Comparison of ENCODE assay signal across 1 cellular context in the genomic region with DNA sequence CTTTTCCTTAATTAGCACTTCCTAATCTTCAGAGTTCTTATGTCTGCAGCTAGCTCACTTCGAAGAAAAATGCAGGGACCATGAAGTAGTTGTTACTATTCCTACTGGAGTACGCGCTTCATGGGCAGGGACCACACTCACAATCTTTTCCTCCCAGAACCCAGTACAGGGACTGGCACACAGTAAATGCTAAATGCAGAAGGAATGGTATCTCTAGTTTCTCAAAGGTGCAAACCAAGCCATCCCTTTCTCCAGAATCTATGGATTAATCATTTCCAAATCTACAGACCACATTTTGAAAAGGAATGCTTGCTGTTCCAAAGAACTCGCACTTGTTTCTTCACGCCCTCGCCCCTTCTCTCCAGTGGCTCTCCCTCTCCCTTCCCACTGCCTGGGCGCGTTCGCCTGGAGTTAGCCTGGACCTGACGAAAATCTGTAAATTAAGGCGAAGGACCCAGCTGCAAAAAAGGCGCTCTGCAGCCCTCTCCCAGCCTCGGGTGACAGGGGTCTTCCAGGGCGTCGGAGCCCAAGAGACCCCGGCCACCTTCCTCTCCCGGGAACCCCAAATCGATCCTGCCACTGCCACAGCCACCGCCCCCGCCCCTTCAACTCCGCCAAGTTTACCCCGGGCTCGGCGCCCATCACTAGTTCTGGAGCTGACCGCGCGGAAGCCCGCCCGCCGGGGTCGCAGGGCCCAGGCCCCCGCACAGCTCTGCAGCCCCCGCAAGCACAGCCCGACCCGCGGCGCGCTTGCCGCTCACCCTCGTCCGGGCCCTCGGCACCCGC.
TF ChIP-seq lines count a peak whose summit lies in the region.

No MANE protein-coding gene starts in this region.

TF ChIP-seq in K562, 482 proteins besides CTCF, POLR2A, EP300 and RAD21 (continued from another document and continues in another):
- TF ChIP-seq TGIF2 (CRISPR knock-in tag; IDR thresholded peaks at IDR 0.05) (peak; percentile 96; the same call in 1 of the 2 replicates), RBM14 (IDR thresholded peaks at IDR 0.05; ENCODE audit: borderline replicate concordance, insufficient read depth, low read depth, low read length) (0 out of 2 replicates have a peak, but pooled peaks have one; percentile 89), ZNF778 (CRISPR knock-in tag; IDR thresholded peaks at IDR 0.05) (no peak), ZNF644 (tag; IDR thresholded peaks at IDR 0.05; ENCODE audit: low read depth) (no peak; the same call in 1 of the 2 replicates), BRD4 (IDR thresholded peaks at IDR 0.05) (peak; percentile 93), ZNF165 (CRISPR knock-in tag; IDR thresholded peaks at IDR 0.05; ENCODE audit: borderline replicate concordance) (no peak), ZBED1 (IDR thresholded peaks at IDR 0.05) (0 out of 2 replicates have a peak, but pooled peaks have one; percentile 19), ZNF274 (IDR thresholded peaks at IDR 0.05; ENCODE audit: borderline replicate concordance, low read depth, low read length) (0 out of 2 replicates have a peak, but pooled peaks have one; percentile 12), KDM4B (IDR thresholded peaks at IDR 0.05; ENCODE audit: borderline replicate concordance in 2 of 2, low read depth in 1 of 2) (no peak), PRMT5 (CRISPR knock-in tag; IDR thresholded peaks at IDR 0.05) (no peak), SMARCB1 (IDR thresholded peaks at IDR 0.05; ENCODE audit: insufficient read length, low read depth) (no peak), ZKSCAN1 (IDR thresholded peaks at IDR 0.05; ENCODE audit: low read depth, low read length) (no peak), ZNF224 (CRISPR knock-in tag; IDR thresholded peaks at IDR 0.05) (peak; percentile 80; the same call in 1 of the 2 replicates), OTX1 (CRISPR knock-in tag; IDR thresholded peaks at IDR 0.05) (no peak), TAF9B (IDR thresholded peaks at IDR 0.05; ENCODE audit: partially characterized antibody) (peak; percentile 41), SMAD3 (CRISPR knock-in tag; conservative IDR thresholded peaks at IDR 0.05) (no peak), EZH2 (IDR thresholded peaks at IDR 0.05; ENCODE audit: borderline replicate concordance, low read depth, low read length) (no peak), ADNP (tag; IDR thresholded peaks at IDR 0.05) (no peak), HDAC8 (tag; IDR thresholded peaks at IDR 0.05) (no peak), SAFB2 (IDR thresholded peaks at IDR 0.05; ENCODE audit: borderline replicate concordance, low read depth, low read length, severe bottlenecking) (no peak), ZNF121 (CRISPR knock-in tag; conservative IDR thresholded peaks at IDR 0.05) (peak; percentile 43; the same call in 1 of the 2 replicates), FOXP1 (CRISPR knock-in tag; IDR thresholded peaks at IDR 0.05) (peak; percentile 9; the same call in 1 of the 2 replicates), ZNF766 (CRISPR knock-in tag; conservative IDR thresholded peaks at IDR 0.05) (0 out of 2 replicates have a peak, but pooled peaks have one; percentile 35), MECOM (CRISPR knock-in tag; IDR thresholded peaks at IDR 0.05) (no peak), ZNF282 (CRISPR knock-in tag; IDR thresholded peaks at IDR 0.05) (peak; percentile 82; the same call in 1 of the 2 replicates), ZSCAN29 (IDR thresholded peaks at IDR 0.05) (0 out of 2 replicates have a peak, but pooled peaks have one; percentile 48), SMAD1 (IDR thresholded peaks at IDR 0.05; ENCODE audit: low read depth, low read length, partially characterized antibody) (no peak), ZC3H11A (IDR thresholded peaks at IDR 0.05; ENCODE audit: low read depth, low read length) (no peak), ZNF589 (CRISPR knock-in tag; IDR thresholded peaks at IDR 0.05; ENCODE audit: low read depth) (no peak), POLR2H (tag; IDR thresholded peaks at IDR 0.05; ENCODE audit: low read depth) (no peak), ETV6 (IDR thresholded peaks at IDR 0.05; ENCODE audit: borderline replicate concordance in 1 of 2, low read depth in 2 of 2, low read length in 1 of 2) (no peak), ETV6 (CRISPR knock-in tag; IDR thresholded peaks at IDR 0.05; ENCODE audit: borderline replicate concordance) (peak; percentile 81; the same call in 1 of the 2 replicates), ZNF212 (CRISPR knock-in tag; IDR thresholded peaks at IDR 0.05) (no peak), GTF2E2 (tag; IDR thresholded peaks at IDR 0.05) (peak; percentile 64; the same call in 1 of the 2 replicates), BRCA1 (IDR thresholded peaks at IDR 0.05) (no peak), BRCA1 (CRISPR knock-in tag; IDR thresholded peaks at IDR 0.05) (peak; percentile 91; the same call in 1 of the 2 replicates)
- TF ChIP-seq, protein P1, sequence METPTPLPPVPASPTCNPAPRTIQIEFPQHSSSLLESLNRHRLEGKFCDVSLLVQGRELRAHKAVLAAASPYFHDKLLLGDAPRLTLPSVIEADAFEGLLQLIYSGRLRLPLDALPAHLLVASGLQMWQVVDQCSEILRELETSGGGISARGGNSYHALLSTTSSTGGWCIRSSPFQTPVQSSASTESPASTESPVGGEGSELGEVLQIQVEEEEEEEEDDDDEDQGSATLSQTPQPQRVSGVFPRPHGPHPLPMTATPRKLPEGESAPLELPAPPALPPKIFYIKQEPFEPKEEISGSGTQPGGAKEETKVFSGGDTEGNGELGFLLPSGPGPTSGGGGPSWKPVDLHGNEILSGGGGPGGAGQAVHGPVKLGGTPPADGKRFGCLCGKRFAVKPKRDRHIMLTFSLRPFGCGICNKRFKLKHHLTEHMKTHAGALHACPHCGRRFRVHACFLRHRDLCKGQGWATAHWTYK (CRISPR knock-in tag; IDR thresholded peaks at IDR 0.05): peak; percentile 70; the same call in 1 of the 2 replicates
- TF ChIP-seq, protein P2, sequence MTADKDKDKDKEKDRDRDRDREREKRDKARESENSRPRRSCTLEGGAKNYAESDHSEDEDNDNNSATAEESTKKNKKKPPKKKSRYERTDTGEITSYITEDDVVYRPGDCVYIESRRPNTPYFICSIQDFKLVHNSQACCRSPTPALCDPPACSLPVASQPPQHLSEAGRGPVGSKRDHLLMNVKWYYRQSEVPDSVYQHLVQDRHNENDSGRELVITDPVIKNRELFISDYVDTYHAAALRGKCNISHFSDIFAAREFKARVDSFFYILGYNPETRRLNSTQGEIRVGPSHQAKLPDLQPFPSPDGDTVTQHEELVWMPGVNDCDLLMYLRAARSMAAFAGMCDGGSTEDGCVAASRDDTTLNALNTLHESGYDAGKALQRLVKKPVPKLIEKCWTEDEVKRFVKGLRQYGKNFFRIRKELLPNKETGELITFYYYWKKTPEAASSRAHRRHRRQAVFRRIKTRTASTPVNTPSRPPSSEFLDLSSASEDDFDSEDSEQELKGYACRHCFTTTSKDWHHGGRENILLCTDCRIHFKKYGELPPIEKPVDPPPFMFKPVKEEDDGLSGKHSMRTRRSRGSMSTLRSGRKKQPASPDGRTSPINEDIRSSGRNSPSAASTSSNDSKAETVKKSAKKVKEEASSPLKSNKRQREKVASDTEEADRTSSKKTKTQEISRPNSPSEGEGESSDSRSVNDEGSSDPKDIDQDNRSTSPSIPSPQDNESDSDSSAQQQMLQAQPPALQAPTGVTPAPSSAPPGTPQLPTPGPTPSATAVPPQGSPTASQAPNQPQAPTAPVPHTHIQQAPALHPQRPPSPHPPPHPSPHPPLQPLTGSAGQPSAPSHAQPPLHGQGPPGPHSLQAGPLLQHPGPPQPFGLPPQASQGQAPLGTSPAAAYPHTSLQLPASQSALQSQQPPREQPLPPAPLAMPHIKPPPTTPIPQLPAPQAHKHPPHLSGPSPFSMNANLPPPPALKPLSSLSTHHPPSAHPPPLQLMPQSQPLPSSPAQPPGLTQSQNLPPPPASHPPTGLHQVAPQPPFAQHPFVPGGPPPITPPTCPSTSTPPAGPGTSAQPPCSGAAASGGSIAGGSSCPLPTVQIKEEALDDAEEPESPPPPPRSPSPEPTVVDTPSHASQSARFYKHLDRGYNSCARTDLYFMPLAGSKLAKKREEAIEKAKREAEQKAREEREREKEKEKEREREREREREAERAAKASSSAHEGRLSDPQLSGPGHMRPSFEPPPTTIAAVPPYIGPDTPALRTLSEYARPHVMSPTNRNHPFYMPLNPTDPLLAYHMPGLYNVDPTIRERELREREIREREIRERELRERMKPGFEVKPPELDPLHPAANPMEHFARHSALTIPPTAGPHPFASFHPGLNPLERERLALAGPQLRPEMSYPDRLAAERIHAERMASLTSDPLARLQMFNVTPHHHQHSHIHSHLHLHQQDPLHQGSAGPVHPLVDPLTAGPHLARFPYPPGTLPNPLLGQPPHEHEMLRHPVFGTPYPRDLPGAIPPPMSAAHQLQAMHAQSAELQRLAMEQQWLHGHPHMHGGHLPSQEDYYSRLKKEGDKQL (CRISPR knock-in tag; IDR thresholded peaks at IDR 0.05; ENCODE audit: borderline replicate concordance): peak; percentile 96; the same call in 1 of the 2 replicates
- TF ChIP-seq, protein P3, sequence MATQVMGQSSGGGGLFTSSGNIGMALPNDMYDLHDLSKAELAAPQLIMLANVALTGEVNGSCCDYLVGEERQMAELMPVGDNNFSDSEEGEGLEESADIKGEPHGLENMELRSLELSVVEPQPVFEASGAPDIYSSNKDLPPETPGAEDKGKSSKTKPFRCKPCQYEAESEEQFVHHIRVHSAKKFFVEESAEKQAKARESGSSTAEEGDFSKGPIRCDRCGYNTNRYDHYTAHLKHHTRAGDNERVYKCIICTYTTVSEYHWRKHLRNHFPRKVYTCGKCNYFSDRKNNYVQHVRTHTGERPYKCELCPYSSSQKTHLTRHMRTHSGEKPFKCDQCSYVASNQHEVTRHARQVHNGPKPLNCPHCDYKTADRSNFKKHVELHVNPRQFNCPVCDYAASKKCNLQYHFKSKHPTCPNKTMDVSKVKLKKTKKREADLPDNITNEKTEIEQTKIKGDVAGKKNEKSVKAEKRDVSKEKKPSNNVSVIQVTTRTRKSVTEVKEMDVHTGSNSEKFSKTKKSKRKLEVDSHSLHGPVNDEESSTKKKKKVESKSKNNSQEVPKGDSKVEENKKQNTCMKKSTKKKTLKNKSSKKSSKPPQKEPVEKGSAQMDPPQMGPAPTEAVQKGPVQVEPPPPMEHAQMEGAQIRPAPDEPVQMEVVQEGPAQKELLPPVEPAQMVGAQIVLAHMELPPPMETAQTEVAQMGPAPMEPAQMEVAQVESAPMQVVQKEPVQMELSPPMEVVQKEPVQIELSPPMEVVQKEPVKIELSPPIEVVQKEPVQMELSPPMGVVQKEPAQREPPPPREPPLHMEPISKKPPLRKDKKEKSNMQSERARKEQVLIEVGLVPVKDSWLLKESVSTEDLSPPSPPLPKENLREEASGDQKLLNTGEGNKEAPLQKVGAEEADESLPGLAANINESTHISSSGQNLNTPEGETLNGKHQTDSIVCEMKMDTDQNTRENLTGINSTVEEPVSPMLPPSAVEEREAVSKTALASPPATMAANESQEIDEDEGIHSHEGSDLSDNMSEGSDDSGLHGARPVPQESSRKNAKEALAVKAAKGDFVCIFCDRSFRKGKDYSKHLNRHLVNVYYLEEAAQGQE (CRISPR knock-in tag; IDR thresholded peaks at IDR 0.05; ENCODE audit: low read depth): no peak
- TF ChIP-seq, protein P4, sequence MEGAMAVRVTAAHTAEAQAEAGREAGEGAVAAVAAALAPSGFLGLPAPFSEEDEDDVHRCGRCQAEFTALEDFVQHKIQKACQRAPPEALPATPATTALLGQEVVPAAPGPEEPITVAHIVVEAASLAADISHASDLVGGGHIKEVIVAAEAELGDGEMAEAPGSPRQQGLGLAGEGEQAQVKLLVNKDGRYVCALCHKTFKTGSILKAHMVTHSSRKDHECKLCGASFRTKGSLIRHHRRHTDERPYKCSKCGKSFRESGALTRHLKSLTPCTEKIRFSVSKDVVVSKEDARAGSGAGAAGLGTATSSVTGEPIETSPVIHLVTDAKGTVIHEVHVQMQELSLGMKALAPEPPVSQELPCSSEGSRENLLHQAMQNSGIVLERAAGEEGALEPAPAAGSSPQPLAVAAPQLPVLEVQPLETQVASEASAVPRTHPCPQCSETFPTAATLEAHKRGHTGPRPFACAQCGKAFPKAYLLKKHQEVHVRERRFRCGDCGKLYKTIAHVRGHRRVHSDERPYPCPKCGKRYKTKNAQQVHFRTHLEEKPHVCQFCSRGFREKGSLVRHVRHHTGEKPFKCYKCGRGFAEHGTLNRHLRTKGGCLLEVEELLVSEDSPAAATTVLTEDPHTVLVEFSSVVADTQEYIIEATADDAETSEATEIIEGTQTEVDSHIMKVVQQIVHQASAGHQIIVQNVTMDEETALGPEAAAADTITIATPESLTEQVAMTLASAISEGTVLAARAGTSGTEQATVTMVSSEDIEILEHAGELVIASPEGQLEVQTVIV (CRISPR knock-in tag; IDR thresholded peaks at IDR 0.05; ENCODE audit: borderline replicate concordance): 0 out of 2 replicates have a peak, but pooled peaks have one; percentile 23
- TF ChIP-seq, protein P5, sequence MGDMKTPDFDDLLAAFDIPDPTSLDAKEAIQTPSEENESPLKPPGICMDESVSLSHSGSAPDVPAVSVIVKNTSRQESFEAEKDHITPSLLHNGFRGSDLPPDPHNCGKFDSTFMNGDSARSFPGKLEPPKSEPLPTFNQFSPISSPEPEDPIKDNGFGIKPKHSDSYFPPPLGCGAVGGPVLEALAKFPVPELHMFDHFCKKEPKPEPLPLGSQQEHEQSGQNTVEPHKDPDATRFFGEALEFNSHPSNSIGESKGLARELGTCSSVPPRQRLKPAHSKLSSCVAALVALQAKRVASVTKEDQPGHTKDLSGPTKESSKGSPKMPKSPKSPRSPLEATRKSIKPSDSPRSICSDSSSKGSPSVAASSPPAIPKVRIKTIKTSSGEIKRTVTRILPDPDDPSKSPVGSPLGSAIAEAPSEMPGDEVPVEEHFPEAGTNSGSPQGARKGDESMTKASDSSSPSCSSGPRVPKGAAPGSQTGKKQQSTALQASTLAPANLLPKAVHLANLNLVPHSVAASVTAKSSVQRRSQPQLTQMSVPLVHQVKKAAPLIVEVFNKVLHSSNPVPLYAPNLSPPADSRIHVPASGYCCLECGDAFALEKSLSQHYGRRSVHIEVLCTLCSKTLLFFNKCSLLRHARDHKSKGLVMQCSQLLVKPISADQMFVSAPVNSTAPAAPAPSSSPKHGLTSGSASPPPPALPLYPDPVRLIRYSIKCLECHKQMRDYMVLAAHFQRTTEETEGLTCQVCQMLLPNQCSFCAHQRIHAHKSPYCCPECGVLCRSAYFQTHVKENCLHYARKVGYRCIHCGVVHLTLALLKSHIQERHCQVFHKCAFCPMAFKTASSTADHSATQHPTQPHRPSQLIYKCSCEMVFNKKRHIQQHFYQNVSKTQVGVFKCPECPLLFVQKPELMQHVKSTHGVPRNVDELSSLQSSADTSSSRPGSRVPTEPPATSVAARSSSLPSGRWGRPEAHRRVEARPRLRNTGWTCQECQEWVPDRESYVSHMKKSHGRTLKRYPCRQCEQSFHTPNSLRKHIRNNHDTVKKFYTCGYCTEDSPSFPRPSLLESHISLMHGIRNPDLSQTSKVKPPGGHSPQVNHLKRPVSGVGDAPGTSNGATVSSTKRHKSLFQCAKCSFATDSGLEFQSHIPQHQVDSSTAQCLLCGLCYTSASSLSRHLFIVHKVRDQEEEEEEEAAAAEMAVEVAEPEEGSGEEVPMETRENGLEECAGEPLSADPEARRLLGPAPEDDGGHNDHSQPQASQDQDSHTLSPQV (IDR thresholded peaks at IDR 0.05): peak; percentile 24; the same call in 1 of the 2 replicates
- TF ChIP-seq, protein P6, sequence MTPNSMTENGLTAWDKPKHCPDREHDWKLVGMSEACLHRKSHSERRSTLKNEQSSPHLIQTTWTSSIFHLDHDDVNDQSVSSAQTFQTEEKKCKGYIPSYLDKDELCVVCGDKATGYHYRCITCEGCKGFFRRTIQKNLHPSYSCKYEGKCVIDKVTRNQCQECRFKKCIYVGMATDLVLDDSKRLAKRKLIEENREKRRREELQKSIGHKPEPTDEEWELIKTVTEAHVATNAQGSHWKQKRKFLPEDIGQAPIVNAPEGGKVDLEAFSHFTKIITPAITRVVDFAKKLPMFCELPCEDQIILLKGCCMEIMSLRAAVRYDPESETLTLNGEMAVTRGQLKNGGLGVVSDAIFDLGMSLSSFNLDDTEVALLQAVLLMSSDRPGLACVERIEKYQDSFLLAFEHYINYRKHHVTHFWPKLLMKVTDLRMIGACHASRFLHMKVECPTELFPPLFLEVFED (CRISPR knock-in tag; conservative IDR thresholded peaks at IDR 0.05): 0 out of 2 replicates have a peak, but pooled peaks have one; percentile 39
